ENCODE assay signal across 16 cellular contexts in genomic region chr6:165950316-165950715, GRCh38.
DNase-seq lines count a peak whose midpoint lies in the region; TF ChIP-seq lines count a peak whose summit lies in the region.
"Had no signal": no experiment of that assay in that cellular context is flagged by ENCODE, and none has a peak within 500 bp of the region (broad histone marks: within the 10 kb centered on the region; RNA-seq: fewer than 3 reads in every experiment).

No MANE protein-coding gene starts in this region.

- H3K36me3 ChIP-seq in testis (ENCODE audit: low read depth, missing control alignments), result no peaks in the 10 kb centered on the region
- H3K36me3 ChIP-seq: HAP-1 had no signal

- no peak overlapping the region for H3K4me3 ChIP-seq in testis
- H3K4me3 ChIP-seq: HAP-1 had no signal

- WGBS in testis, 2 donors, result 72 to 74% methylated on average over 6 of the region's 6 CpGs

- TF ChIP-seq CTCF in testis (IDR thresholded peaks at IDR 0.05), result no peak

- H3K9me3 ChIP-seq in testis, result no peaks in the 10 kb centered on the region
- H3K9me3 ChIP-seq: HAP-1 had no signal

- intact Hi-C loops in testis (cut with DNase I; ENCODE audit: low total_unique reads), result no loop called here

- in situ Hi-C loops in G401 (cut with HindIII; ENCODE audit: low sequenced_read_pairs), result no loop called here

- no peaks in the 10 kb centered on the region for H3K27me3 ChIP-seq in testis

- DNase-seq in G401 (ENCODE audit: low spot score) (peak; percentile 95), cerebellum (ENCODE audit: low spot score) (peak; percentile 89), occipital lobe (lab: John Stamatoyannopoulos, UW) (peak; percentile 7), testis (peak; percentile 21), DMS153 (lab: John Stamatoyannopoulos, UW) (no peak), midbrain (lab: John Stamatoyannopoulos, UW) (no peak)
- DNase-seq in activated CD4-positive, CD25-positive, alpha-beta regulatory T cell (lab: John Stamatoyannopoulos, UW), result no peak
- DNase-seq: 8988T; Calu3; CD4-positive, alpha-beta memory T cell; COR-L47; DND-41; GDM1; GOT3; HFFc6 had no signal

- H3K4me1 ChIP-seq in testis, result peaks cover 2% of the 10 kb centered on the region
- H3K4me1 ChIP-seq: HAP-1 had no signal

- H3K27ac ChIP-seq in testis, result no peak overlapping the region

- TF ChIP-seq POLR2A in testis (IDR thresholded peaks at IDR 0.05), result no peak

Comparison
In these comparisons a context has a peak if more than half of its experiments do, and no peak if none do; other contexts are left out.
1. DNase-seq: peak in G401 (single experiment), cerebellum (single experiment), occipital lobe (single experiment) and testis (single experiment); none in DMS153 (single experiment), midbrain (single experiment) and activated CD4-positive, CD25-positive, alpha-beta regulatory T cell (0 of 4).